In the genomic region with DNA sequence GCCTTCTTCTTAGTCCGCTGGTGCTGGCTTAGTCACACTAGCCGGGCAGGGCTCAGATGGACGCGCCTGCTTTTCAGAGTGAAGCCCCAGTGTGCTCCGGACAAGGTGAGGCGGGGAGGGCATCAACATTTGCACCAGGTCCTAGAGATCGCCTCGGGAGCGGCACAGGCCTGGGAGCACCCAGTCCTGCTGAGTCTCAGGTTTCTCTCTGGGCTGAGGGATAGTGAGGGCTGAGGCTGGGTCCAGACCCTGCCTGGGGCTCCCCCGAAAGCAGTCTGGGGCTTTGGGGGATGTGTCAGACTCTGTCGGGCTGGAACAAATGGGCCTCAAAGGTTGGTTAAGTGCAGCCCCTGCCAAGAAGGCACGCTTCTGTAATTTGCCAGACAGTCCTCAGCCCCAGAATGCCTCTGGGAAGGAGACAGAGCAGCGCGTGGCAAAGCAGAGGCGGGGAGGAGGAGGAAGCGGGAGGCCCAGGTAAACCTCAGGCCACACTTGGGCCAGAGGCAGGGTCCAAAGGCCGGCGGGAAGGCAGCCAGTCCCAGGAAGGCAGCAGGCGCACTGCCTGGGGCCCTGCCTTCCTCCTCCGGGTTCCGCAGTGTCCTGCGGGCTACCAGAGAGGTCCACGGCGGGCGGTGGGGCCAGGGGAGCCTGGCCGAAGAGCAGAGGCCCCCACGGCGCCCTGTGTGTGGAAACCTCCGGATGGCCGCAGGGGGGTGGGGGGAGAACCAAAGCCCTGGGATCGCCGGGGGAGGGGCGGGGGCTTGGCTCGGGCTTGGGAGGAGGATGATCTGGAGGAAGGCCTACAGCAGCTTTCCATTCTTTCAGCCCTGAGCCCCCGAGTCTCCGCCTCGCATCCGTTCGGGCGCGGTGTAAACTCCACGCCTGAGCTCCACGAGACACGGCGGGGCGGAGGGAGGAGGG, we compare ENCODE assay signal across 11 cellular contexts. TPM values are rescaled to one million over a fixed set of nuclear protein-coding genes. Genes with fewer than 3 reads are reported as not detected.
A peak's percentile ranks its signal among the peaks of the same experiment; 100 is the strongest.
DNase-seq lines count a peak whose midpoint lies in the region; ATAC-seq and TF ChIP-seq lines count a peak whose summit lies in the region.
"Had no signal": no experiment of that assay in that cellular context is flagged by ENCODE, and none has a peak within 500 bp of the region (broad histone marks: within the 10 kb centered on the region; RNA-seq: fewer than 3 reads in every experiment).

No MANE protein-coding gene starts in this region.

- H3K36me3 ChIP-seq in mucosa of stomach (ENCODE audit: control insufficient read depth, insufficient read depth, low read length): peaks cover 21% of the 10 kb centered on the region

- CTCF ChIA-PET in GM10248 (lab: Yijun Ruan, JAX): interaction anchor here (0.8 to 9.5 kb wide), 14 partner anchors 9 to 140 kb away, joined by 3 to 74 read pairs (median 4); a partner anchor contains a TSS

- POLR2A ChIA-PET in GM10248 (lab: Yijun Ruan, JAX): no interaction called here

- H3K27ac Mint-ChIP-seq in IgD-negative memory B cell: peak overlapping the region in 2 of 3 donors; percentile 22 to 67

- no peak overlapping the region for H3K4me3 ChIP-seq in mucosa of stomach (ENCODE audit: low read length)
- H3K4me3 ChIP-seq: tibial artery had no signal

- no peak for DNase-seq in GM10248 (ENCODE audit: extremely low spot score)
- no peak for DNase-seq in pons (ENCODE audit: low spot score)
- no peak for DNase-seq in NCI-H524 (lab: John Stamatoyannopoulos, UW)
- no peak for DNase-seq in DMS 273 (lab: John Stamatoyannopoulos, UW; ENCODE audit: unreplicated experiment)
- DNase-seq: ACHN, NCI-H1436 treated with DMSO at 0.1 percent for 48 hours, tibial artery had no signal

- no peaks in the 10 kb centered on the region for H3K27me3 Mint-ChIP-seq in IgD-negative memory B cell

- H3K9me3 Mint-ChIP-seq in IgD-negative memory B cell: no peaks in the 10 kb centered on the region

- H3K4me1 Mint-ChIP-seq in IgD-negative memory B cell: peaks cover 14 to 16% (median 15%) of the 10 kb centered on the region in 3 donors

- peak; percentile 28 for ATAC-seq in esophagus mucosa

- H3K9ac ChIP-seq in mucosa of stomach (ENCODE audit: low read length): peak overlapping the region; percentile 69

- H3K27me3 ChIP-seq in mucosa of stomach (ENCODE audit: control insufficient read depth, insufficient read depth, low read length): peaks cover 3% of the 10 kb centered on the region

- H3K4me3 Mint-ChIP-seq in IgD-negative memory B cell: peak overlapping the region in 2 of 4 donors; percentile 30 to 68

- no peaks in the 10 kb centered on the region for H3K36me3 Mint-ChIP-seq in IgD-negative memory B cell

- H3K9me3 ChIP-seq in mucosa of stomach (ENCODE audit: control insufficient read depth, low read length): no peaks in the 10 kb centered on the region
- H3K9me3 ChIP-seq: tibial artery had no signal

- TF ChIP-seq CTCF in 22Rv1 (IDR thresholded peaks at IDR 0.05) (no peak), GM10248 (IDR thresholded peaks at IDR 0.05; ENCODE audit: control extremely low read depth, extremely low read depth, low read depth, missing control alignments) (no peak)

- peak overlapping the region; percentile 67 for H3K27ac ChIP-seq in 22Rv1
- H3K27ac ChIP-seq: tibial artery had no signal

- H3K4me1 ChIP-seq in mucosa of stomach (ENCODE audit: control insufficient read depth, insufficient read depth, low read length): peaks cover 54% of the 10 kb centered on the region

RNA-seq across cellular contexts. Expression of a gene that starts 39.5 kb away (rescaled TPM):
- polyA plus RNA-seq in IgD-negative memory B cell: 155 TPM
- 4.7 TPM for total RNA-seq in esophagus mucosa
